ENCODE assay signal across 15 cellular contexts in genomic region chr9:32703635-32704034, GRCh38.
DNase-seq lines count a peak whose midpoint lies in the region; ATAC-seq, FAIRE-seq and TF ChIP-seq lines count a peak whose summit lies in the region.
"Had no signal": no experiment of that assay in that cellular context is flagged by ENCODE, and none has a peak within 500 bp of the region (broad histone marks: within the 10 kb centered on the region; RNA-seq: fewer than 3 reads in every experiment).

No MANE protein-coding gene starts in this region.

- H3K36me3 ChIP-seq in HepG2 (replicated peaks in 1 of 2; ENCODE audit: control insufficient read depth in 1 of 2, insufficient read depth in 2 of 2, low read length in 2 of 2) (no peaks in the 10 kb centered on the region), right lobe of liver (no peaks in the 10 kb centered on the region)
- H3K36me3 ChIP-seq: BLaER1, left lung had no signal

- CTCF ChIA-PET in HepG2 (lab: Yijun Ruan, JAX; ENCODE audit: low intra/inter-chr PET ratio, low total read pairs) = no interaction called here

- H3K27ac ChIP-seq in HepG2 (ENCODE audit: extremely low read length, insufficient read depth, low read length) = no peak overlapping the region
- no peak overlapping the region for H3K27ac ChIP-seq in right lobe of liver
- H3K27ac ChIP-seq: BLaER1, left lung had no signal

- H3K4me2 ChIP-seq in HepG2 (ENCODE audit: low read depth, low read length) = no peak overlapping the region
- H3K4me2 ChIP-seq: BLaER1 had no signal

- H3K4me1 ChIP-seq in HepG2 (ENCODE audit: insufficient read depth, low read length) (no peaks in the 10 kb centered on the region), right lobe of liver (no peaks in the 10 kb centered on the region)
- H3K4me1 ChIP-seq: BLaER1, left lung had no signal

- H3K4me3 ChIP-seq in HepG2 (replicated peaks in 1 of 3; ENCODE audit: insufficient read depth in 1 of 3, low read depth in 2 of 3, low read length in 3 of 3) = no peak overlapping the region
- no peak overlapping the region for H3K4me3 ChIP-seq in right lobe of liver
- no peak overlapping the region for H3K4me3 ChIP-seq in choroid plexus epithelial cell (ENCODE audit: low read depth, low read length)
- H3K4me3 ChIP-seq: BLaER1, left lung had no signal

- H4K20me1 ChIP-seq in HepG2 (ENCODE audit: insufficient read depth, low read length) = no peaks in the 10 kb centered on the region
- H4K20me1 ChIP-seq: BLaER1 had no signal

- BruUV-seq in HepG2 (replicated peaks; lab: Mats Ljungman, UMichigan) = no TSS peak

- WGBS in HepG2 (ENCODE audit: low lambda C conversion rate) = 0% methylated on average over 2 of the region's 2 CpGs
- WGBS in right lobe of liver (ENCODE audit: insufficient coverage, low coverage, low lambda C conversion rate, missing lambda C conversion rate) = 60% methylated on average over 1 of the region's 2 CpGs

- FAIRE-seq in HepG2 (lab: Jason Lieb, UNC) = no peak
- FAIRE-seq: colon had no signal

- peaks cover 0 to 30% of the 10 kb centered on the region in 2 experiments; a peak in 2 of 5 replicates for H3K27me3 ChIP-seq in HepG2 (ENCODE audit: control insufficient read depth in 1 of 2, insufficient read depth in 2 of 2, low read length in 2 of 2)
- H3K27me3 ChIP-seq in right lobe of liver = no peaks in the 10 kb centered on the region
- H3K27me3 ChIP-seq: BLaER1, left lung had no signal

- DNase-seq in HepG2 (ENCODE audit: low spot score) (peak; percentile 5), right lobe of liver (no peak), NCI-H226 (peak; percentile 15), choroid plexus epithelial cell (ENCODE audit: low read depth) (peak; percentile 5)
- DNase-seq: activated CD4-positive, alpha-beta memory T cell treated with anti-CD3 and anti-CD28 coated beads, Interleukin-2, amount 10 ng/mL, durations not matched to agents 7 days and 5 days; activated gamma-delta T cell treated with Interleukin-2 at 50 U/mL for 16 hours; foreskin melanocyte; left lung; NCI-H526 treated with DMSO at 0.1 percent for 48 hours had no signal

- no peak overlapping the region for H3K9ac ChIP-seq in HepG2 (ENCODE audit: insufficient read depth, low read depth, low read length)
- H3K9ac ChIP-seq: BLaER1 had no signal

- TF ChIP-seq CTCF in HepG2 (CRISPR knock-in tag; IDR thresholded peaks at IDR 0.05) = peak; percentile 42
- TF ChIP-seq CTCF in right lobe of liver (IDR thresholded peaks at IDR 0.05) = peak in 1 of 4 donors; percentile 15
- peak; percentile 39 for TF ChIP-seq CTCF in choroid plexus epithelial cell (conservative IDR thresholded peaks at IDR 0.05; ENCODE audit: low read depth, low read length)

- ATAC-seq in HepG2 = peak; percentile 83
- ATAC-seq in right lobe of liver = no peak
- no peak for ATAC-seq in HG03139 (IDR thresholded peaks at IDR 0.05; ENCODE audit: unreplicated experiment)
- ATAC-seq in HG03280 (IDR thresholded peaks at IDR 0.05; ENCODE audit: unreplicated experiment) = no peak
- ATAC-seq in GM19023 (IDR thresholded peaks at IDR 0.05; ENCODE audit: unreplicated experiment) = no peak
- no peak for ATAC-seq in HG03354 (IDR thresholded peaks at IDR 0.05; ENCODE audit: poor library complexity, severe bottlenecking, unreplicated experiment)
- ATAC-seq: left lung had no signal

- H3K79me2 ChIP-seq in HepG2 (ENCODE audit: insufficient read depth, low read length) = no peaks in the 10 kb centered on the region

- in situ Hi-C loops in HepG2 (cut with HindIII; ENCODE audit: extremely low pct_ligation_motif_present, low pct_unique_long_range_greater_than_20kb) = no loop called here

- intact Hi-C loops in HepG2 (cut with micrococcal nuclease; ENCODE audit: unreplicated experiment) (loop anchor here (1.0 kb wide), 1 partner anchor 114 kb away; no protein-coding TSS in a partner anchor), right lobe of liver (cut with DNase I) (no loop called here)

- no peaks in the 10 kb centered on the region for H3K9me3 ChIP-seq in HepG2 (ENCODE audit: low read length)
- H3K9me3 ChIP-seq in right lobe of liver = no peaks in the 10 kb centered on the region
- H3K9me3 ChIP-seq: BLaER1, left lung had no signal

- no peak overlapping the region for H2AFZ ChIP-seq in HepG2 (ENCODE audit: low read length)

- POLR2A ChIA-PET in HepG2 (lab: Yijun Ruan, JAX) = no interaction called here

- no peak for TF ChIP-seq RAD21 in HepG2 (CRISPR knock-in tag; IDR thresholded peaks at IDR 0.05)

- no peak for TF ChIP-seq EP300 in HepG2 (IDR thresholded peaks at IDR 0.05; ENCODE audit: low read depth in 2 of 2, low read length in 2 of 2)
- TF ChIP-seq EP300 in HepG2 (CRISPR knock-in tag; IDR thresholded peaks at IDR 0.05; ENCODE audit: borderline replicate concordance) = no peak

- no peak for TF ChIP-seq POLR2A in HepG2 (IDR thresholded peaks at IDR 0.05; ENCODE audit: insufficient read depth in 1 of 2, low read depth in 2 of 2, low read length in 2 of 2)
- no peak for TF ChIP-seq POLR2A in right lobe of liver (IDR thresholded peaks at IDR 0.05)

TF ChIP-seq in HepG2, 621 proteins besides CTCF, POLR2A, EP300 and RAD21:
- TF ChIP-seq STAG1 (CRISPR knock-in tag; IDR thresholded peaks at IDR 0.05) = peak; percentile 17; the same call in 1 of the 2 replicates
- TF ChIP-seq, protein P1, sequence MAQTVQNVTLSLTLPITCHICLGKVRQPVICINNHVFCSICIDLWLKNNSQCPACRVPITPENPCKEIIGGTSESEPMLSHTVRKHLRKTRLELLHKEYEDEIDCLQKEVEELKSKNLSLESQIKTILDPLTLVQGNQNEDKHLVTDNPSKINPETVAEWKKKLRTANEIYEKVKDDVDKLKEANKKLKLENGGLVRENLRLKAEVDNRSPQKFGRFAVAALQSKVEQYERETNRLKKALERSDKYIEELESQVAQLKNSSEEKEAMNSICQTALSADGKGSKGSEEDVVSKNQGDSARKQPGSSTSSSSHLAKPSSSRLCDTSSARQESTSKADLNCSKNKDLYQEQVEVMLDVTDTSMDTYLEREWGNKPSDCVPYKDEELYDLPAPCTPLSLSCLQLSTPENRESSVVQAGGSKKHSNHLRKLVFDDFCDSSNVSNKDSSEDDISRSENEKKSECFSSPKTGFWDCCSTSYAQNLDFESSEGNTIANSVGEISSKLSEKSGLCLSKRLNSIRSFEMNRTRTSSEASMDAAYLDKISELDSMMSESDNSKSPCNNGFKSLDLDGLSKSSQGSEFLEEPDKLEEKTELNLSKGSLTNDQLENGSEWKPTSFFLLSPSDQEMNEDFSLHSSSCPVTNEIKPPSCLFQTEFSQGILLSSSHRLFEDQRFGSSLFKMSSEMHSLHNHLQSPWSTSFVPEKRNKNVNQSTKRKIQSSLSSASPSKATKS (CRISPR knock-in tag; IDR thresholded peaks at IDR 0.05) = no peak
- no peak for TF ChIP-seq PLRG1 (conservative IDR thresholded peaks at IDR 0.05)
- TF ChIP-seq ZNF589 (CRISPR knock-in tag; conservative IDR thresholded peaks at IDR 0.05) = no peak
- TF ChIP-seq, protein P2, sequence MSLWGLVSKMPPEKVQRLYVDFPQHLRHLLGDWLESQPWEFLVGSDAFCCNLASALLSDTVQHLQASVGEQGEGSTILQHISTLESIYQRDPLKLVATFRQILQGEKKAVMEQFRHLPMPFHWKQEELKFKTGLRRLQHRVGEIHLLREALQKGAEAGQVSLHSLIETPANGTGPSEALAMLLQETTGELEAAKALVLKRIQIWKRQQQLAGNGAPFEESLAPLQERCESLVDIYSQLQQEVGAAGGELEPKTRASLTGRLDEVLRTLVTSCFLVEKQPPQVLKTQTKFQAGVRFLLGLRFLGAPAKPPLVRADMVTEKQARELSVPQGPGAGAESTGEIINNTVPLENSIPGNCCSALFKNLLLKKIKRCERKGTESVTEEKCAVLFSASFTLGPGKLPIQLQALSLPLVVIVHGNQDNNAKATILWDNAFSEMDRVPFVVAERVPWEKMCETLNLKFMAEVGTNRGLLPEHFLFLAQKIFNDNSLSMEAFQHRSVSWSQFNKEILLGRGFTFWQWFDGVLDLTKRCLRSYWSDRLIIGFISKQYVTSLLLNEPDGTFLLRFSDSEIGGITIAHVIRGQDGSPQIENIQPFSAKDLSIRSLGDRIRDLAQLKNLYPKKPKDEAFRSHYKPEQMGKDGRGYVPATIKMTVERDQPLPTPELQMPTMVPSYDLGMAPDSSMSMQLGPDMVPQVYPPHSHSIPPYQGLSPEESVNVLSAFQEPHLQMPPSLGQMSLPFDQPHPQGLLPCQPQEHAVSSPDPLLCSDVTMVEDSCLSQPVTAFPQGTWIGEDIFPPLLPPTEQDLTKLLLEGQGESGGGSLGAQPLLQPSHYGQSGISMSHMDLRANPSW (CRISPR knock-in tag; IDR thresholded peaks at IDR 0.05; ENCODE audit: borderline replicate concordance) = no peak
TF ChIP-seq in HepG2: peak in this region for 1.

Comparison
In these comparisons a context has a peak if more than half of its experiments do, and no peak if none do; other contexts are left out.
1. DNase-seq: peak in HepG2 (single experiment), NCI-H226 (single experiment) and choroid plexus epithelial cell (single experiment); none in right lobe of liver (0 of 3).